1 cellular context compared by ENCODE assay signal in genomic region chr16:15482068-15482747, GRCh38.
TF ChIP-seq lines count a peak whose summit lies in the region.

No MANE protein-coding gene starts in this region.

TF ChIP-seq in HepG2, 621 proteins besides CTCF, POLR2A, EP300 and RAD21 (continued from another document and continues in another):
- TF ChIP-seq PAXIP1 (CRISPR knock-in tag; conservative IDR thresholded peaks at IDR 0.05) (peak; percentile 65), ZNF790 (CRISPR knock-in tag; IDR thresholded peaks at IDR 0.05; ENCODE audit: borderline replicate concordance) (no peak), ZNF7 (CRISPR knock-in tag; IDR thresholded peaks at IDR 0.05) (no peak), ZNF124 (CRISPR knock-in tag; IDR thresholded peaks at IDR 0.05) (no peak), ZFY (CRISPR knock-in tag; IDR thresholded peaks at IDR 0.05) (peak; percentile 37; the same call in 1 of the 2 replicates), ZFP90 (CRISPR knock-in tag; IDR thresholded peaks at IDR 0.05; ENCODE audit: borderline replicate concordance) (no peak), ZNF33B (CRISPR knock-in tag; IDR thresholded peaks at IDR 0.05) (no peak; the same call in 1 of the 2 replicates), ZNF253 (CRISPR knock-in tag; IDR thresholded peaks at IDR 0.05; ENCODE audit: borderline replicate concordance) (no peak), ZNF782 (CRISPR knock-in tag; IDR thresholded peaks at IDR 0.05; ENCODE audit: borderline replicate concordance) (peak; percentile 68; the same call in 1 of the 2 replicates), MYC (CRISPR knock-in tag; IDR thresholded peaks at IDR 0.05; ENCODE audit: borderline replicate concordance) (no peak), FLYWCH1 (CRISPR knock-in tag; IDR thresholded peaks at IDR 0.05) (no peak), RORA (CRISPR knock-in tag; IDR thresholded peaks at IDR 0.05) (no peak), RBM39 (IDR thresholded peaks at IDR 0.05; ENCODE audit: low read depth, low read length, poor library complexity, severe bottlenecking) (no peak), MLXIP (CRISPR knock-in tag; IDR thresholded peaks at IDR 0.05; ENCODE audit: borderline replicate concordance) (no peak), TAF1 (CRISPR knock-in tag; IDR thresholded peaks at IDR 0.05) (peak; percentile 73), DRAP1 (CRISPR knock-in tag; IDR thresholded peaks at IDR 0.05) (peak; percentile 89), SP2 (CRISPR knock-in tag; IDR thresholded peaks at IDR 0.05) (no peak), SOX13 (IDR thresholded peaks at IDR 0.05) (no peak), SOX13 (CRISPR knock-in tag; conservative IDR thresholded peaks at IDR 0.05 in 1 of 2, IDR thresholded peaks at IDR 0.05 in 1 of 2) (peak in 1 of 2 experiments; percentile 48; a peak in 2 of 4 replicates), ZNF446 (CRISPR knock-in tag; IDR thresholded peaks at IDR 0.05) (no peak), NFRKB (IDR thresholded peaks at IDR 0.05) (no peak), ZNF17 (CRISPR knock-in tag; IDR thresholded peaks at IDR 0.05) (no peak), AFF4 (CRISPR knock-in tag; IDR thresholded peaks at IDR 0.05) (0 out of 2 replicates have a peak, but pooled peaks have one; percentile 2), ZNF740 (CRISPR knock-in tag; IDR thresholded peaks at IDR 0.05) (no peak), RARA (CRISPR knock-in tag; IDR thresholded peaks at IDR 0.05) (peak; percentile 82), PAX8 (CRISPR knock-in tag; IDR thresholded peaks at IDR 0.05; ENCODE audit: borderline replicate concordance) (no peak), MBNL3 (CRISPR knock-in tag; conservative IDR thresholded peaks at IDR 0.05) (no peak), ZNF510 (CRISPR knock-in tag; IDR thresholded peaks at IDR 0.05; ENCODE audit: low read depth) (0 out of 2 replicates have a peak, but pooled peaks have one; percentile 38), ZNF530 (CRISPR knock-in tag; IDR thresholded peaks at IDR 0.05; ENCODE audit: low read depth) (no peak), ZNF678 (CRISPR knock-in tag; IDR thresholded peaks at IDR 0.05) (no peak), ZNF263 (CRISPR knock-in tag; IDR thresholded peaks at IDR 0.05) (no peak; the same call in 1 of the 2 replicates), KDM4B (CRISPR knock-in tag; IDR thresholded peaks at IDR 0.05) (no peak), REXO4 (CRISPR knock-in tag; IDR thresholded peaks at IDR 0.05; ENCODE audit: borderline replicate concordance) (no peak), ZNF121 (CRISPR knock-in tag; IDR thresholded peaks at IDR 0.05) (no peak), ZXDC (CRISPR knock-in tag; IDR thresholded peaks at IDR 0.05) (no peak), ZNF572 (CRISPR knock-in tag; IDR thresholded peaks at IDR 0.05) (peak; percentile 78; the same call in 1 of the 2 replicates), KDM2A (CRISPR knock-in tag; IDR thresholded peaks at IDR 0.05; ENCODE audit: borderline replicate concordance, low read depth) (peak; percentile 65), SYNCRIP (IDR thresholded peaks at IDR 0.05; ENCODE audit: insufficient read depth, low read depth, low read length) (no peak), ZNF160 (CRISPR knock-in tag; IDR thresholded peaks at IDR 0.05) (peak; percentile 28; the same call in 1 of the 2 replicates), ZNF567 (CRISPR knock-in tag; IDR thresholded peaks at IDR 0.05; ENCODE audit: borderline replicate concordance) (peak; percentile 85; the same call in 1 of the 2 replicates), ZNF225 (CRISPR knock-in tag; IDR thresholded peaks at IDR 0.05) (peak; percentile 36; the same call in 1 of the 2 replicates), ZNF720 (CRISPR knock-in tag; IDR thresholded peaks at IDR 0.05) (no peak), ZNF10 (CRISPR knock-in tag; IDR thresholded peaks at IDR 0.05; ENCODE audit: borderline replicate concordance, low read depth) (no peak), ZNF136 (CRISPR knock-in tag; IDR thresholded peaks at IDR 0.05; ENCODE audit: low read depth) (no peak), RXRA (CRISPR knock-in tag; IDR thresholded peaks at IDR 0.05) (peak; percentile 88), CHD2 (IDR thresholded peaks at IDR 0.05; ENCODE audit: low read depth, low read length) (no peak)
- TF ChIP-seq, protein P1, sequence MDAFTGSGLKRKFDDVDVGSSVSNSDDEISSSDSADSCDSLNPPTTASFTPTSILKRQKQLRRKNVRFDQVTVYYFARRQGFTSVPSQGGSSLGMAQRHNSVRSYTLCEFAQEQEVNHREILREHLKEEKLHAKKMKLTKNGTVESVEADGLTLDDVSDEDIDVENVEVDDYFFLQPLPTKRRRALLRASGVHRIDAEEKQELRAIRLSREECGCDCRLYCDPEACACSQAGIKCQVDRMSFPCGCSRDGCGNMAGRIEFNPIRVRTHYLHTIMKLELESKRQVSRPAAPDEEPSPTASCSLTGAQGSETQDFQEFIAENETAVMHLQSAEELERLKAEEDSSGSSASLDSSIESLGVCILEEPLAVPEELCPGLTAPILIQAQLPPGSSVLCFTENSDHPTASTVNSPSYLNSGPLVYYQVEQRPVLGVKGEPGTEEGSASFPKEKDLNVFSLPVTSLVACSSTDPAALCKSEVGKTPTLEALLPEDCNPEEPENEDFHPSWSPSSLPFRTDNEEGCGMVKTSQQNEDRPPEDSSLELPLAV (CRISPR knock-in tag; conservative IDR thresholded peaks at IDR 0.05; ENCODE audit: low read depth): no peak
- TF ChIP-seq, protein P2, sequence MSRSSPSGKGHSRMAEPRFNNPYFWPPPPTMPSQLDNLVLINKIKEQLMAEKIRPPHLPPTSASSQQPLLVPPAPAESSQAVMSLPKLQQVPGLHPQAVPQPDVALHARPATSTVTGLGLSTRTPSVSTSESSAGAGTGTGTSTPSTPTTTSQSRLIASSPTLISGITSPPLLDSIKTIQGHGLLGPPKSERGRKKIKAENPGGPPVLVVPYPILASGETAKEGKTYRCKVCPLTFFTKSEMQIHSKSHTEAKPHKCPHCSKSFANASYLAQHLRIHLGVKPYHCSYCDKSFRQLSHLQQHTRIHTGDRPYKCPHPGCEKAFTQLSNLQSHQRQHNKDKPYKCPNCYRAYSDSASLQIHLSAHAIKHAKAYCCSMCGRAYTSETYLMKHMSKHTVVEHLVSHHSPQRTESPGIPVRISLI (CRISPR knock-in tag; IDR thresholded peaks at IDR 0.05; ENCODE audit: borderline replicate concordance): no peak
- TF ChIP-seq, protein P3, sequence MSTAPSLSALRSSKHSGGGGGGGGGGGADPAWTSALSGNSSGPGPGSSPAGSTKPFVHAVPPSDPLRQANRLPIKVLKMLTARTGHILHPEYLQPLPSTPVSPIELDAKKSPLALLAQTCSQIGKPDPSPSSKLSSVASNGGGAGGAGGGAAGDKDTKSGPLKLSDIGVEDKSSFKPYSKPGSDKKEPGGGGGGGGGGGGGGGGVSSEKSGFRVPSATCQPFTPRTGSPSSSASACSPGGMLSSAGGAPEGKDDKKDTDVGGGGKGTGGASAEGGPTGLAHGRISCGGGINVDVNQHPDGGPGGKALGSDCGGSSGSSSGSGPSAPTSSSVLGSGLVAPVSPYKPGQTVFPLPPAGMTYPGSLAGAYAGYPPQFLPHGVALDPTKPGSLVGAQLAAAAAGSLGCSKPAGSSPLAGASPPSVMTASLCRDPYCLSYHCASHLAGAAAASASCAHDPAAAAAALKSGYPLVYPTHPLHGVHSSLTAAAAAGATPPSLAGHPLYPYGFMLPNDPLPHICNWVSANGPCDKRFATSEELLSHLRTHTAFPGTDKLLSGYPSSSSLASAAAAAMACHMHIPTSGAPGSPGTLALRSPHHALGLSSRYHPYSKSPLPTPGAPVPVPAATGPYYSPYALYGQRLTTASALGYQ (CRISPR knock-in tag; IDR thresholded peaks at IDR 0.05): no peak
